Comparison of ENCODE assay signal across 20 cellular contexts in genomic region chr1:207841907-207842306, GRCh38.
DNase-seq lines count a peak whose midpoint lies in the region; ATAC-seq and TF ChIP-seq lines count a peak whose summit lies in the region.
"Had no signal": no experiment of that assay in that cellular context is flagged by ENCODE, and none has a peak within 500 bp of the region (broad histone marks: within the 10 kb centered on the region; RNA-seq: fewer than 3 reads in every experiment).

No MANE protein-coding gene starts in this region.

- TF ChIP-seq EP300 in suprapubic skin (IDR thresholded peaks at IDR 0.05) = no peak

- 44% methylated on average over 5 of the region's 5 CpGs for WGBS in suprapubic skin
- 74 to 81% methylated on average over 3 to 5 of the region's 5 CpGs for WGBS in body of pancreas, 2 donors

- H3K27me3 Mint-ChIP-seq in WTC11 (ENCODE audit: low read depth) = no peaks in the 10 kb centered on the region
- H3K27me3 Mint-ChIP-seq: activated T-cell treated with anti-CD3 and anti-CD28 coated beads, Interleukin-2, amount 50 U/mL, for 24 hours had no signal

- ATAC-seq in WTC11 (peak; percentile 38; the same call in 1 of the 2 replicates), GM21723 (IDR thresholded peaks at IDR 0.05; ENCODE audit: unreplicated experiment) (no peak), body of pancreas (no peak)
- ATAC-seq: activated CD8-positive, alpha-beta T cell treated with anti-CD3 and anti-CD28 coated beads, Interleukin-2, amount 10 ng/mL, durations not matched to agents 7 days and 5 days; HepG2; upper lobe of right lung had no signal

- H3K4me1 ChIP-seq in suprapubic skin (peaks cover 68% of the 10 kb centered on the region), body of pancreas (peaks cover 21% of the 10 kb centered on the region)
- H3K4me1 ChIP-seq: SJSA1 had no signal

- intact Hi-C loops in body of pancreas (cut with DNase I) = no loop called here

- no peaks in the 10 kb centered on the region for H3K36me3 Mint-ChIP-seq in WTC11

- H3K4me3 ChIP-seq in H7 (ENCODE audit: insufficient read depth, low read depth, low read length) = no peak overlapping the region
- H3K4me3 ChIP-seq in suprapubic skin = no peak overlapping the region
- H3K4me3 ChIP-seq in body of pancreas = no peak overlapping the region
- H3K4me3 ChIP-seq: SJSA1, upper lobe of right lung had no signal

- H3K36me3 ChIP-seq in H7 (replicated peaks; ENCODE audit: control insufficient read depth, insufficient read depth, low read length) = no peaks in the 10 kb centered on the region
- peaks cover 4% of the 10 kb centered on the region for H3K36me3 ChIP-seq in suprapubic skin
- H3K36me3 ChIP-seq in body of pancreas (replicated peaks in 1 of 2; ENCODE audit: insufficient read depth in 1 of 2, low read depth in 2 of 2) = no peaks in the 10 kb centered on the region
- H3K36me3 ChIP-seq: SJSA1 had no signal

- no peak for TF ChIP-seq CTCF in WTC11 (IDR thresholded peaks at IDR 0.05)
- TF ChIP-seq CTCF in suprapubic skin (IDR thresholded peaks at IDR 0.05) = no peak
- no peak for TF ChIP-seq CTCF in body of pancreas (IDR thresholded peaks at IDR 0.05)

- no peak for TF ChIP-seq POLR2A in suprapubic skin (IDR thresholded peaks at IDR 0.05)
- no peak for TF ChIP-seq POLR2A in body of pancreas (IDR thresholded peaks at IDR 0.05)

- DNase-seq in H7 (peak; percentile 58), WTC11 (ENCODE audit: low spot score) (no peak), left kidney (ENCODE audit: low read depth, low spot score) (peak; percentile 71), suprapubic skin (ENCODE audit: low spot score in 2 of 2) (no peak), body of pancreas (no peak), DMS79 treated with DMSO at 0.1 percent for 48 hours (lab: John Stamatoyannopoulos, UW) (no peak)
- DNase-seq: activated CD8-positive, alpha-beta T cell treated with anti-CD3 and anti-CD28 coated beads, Interleukin-2, amount 10 ng/mL, durations not matched to agents 7 days and 5 days; activated T-cell treated with anti-CD3 and anti-CD28 coated beads, Interleukin-2, amount 50 U/mL, for 24 hours; C1 segment of cervical spinal cord; Calu3; NCI-H1436 treated with DMSO at 0.1 percent for 48 hours; NCI-H446; NCI-H774; small intestine; stimulated activated CD4-positive, alpha-beta T cell treated with anti-CD3 and anti-CD28 coated beads, Interleukin-1b, Interleukin-23, amount 100 ng/mL, for 48 hours; T-helper 1 cell; upper lobe of right lung had no signal

- no peaks in the 10 kb centered on the region for H3K9me3 Mint-ChIP-seq in WTC11
- H3K9me3 Mint-ChIP-seq: activated T-cell treated with anti-CD3 and anti-CD28 coated beads, Interleukin-2, amount 50 U/mL, for 24 hours had no signal

- H3K27ac Mint-ChIP-seq in WTC11 = no peak overlapping the region
- H3K27ac Mint-ChIP-seq: activated CD8-positive, alpha-beta T cell treated with anti-CD3 and anti-CD28 coated beads, Interleukin-2, amount 10 ng/mL, durations not matched to agents 7 days and 5 days; activated T-cell treated with anti-CD3 and anti-CD28 coated beads, Interleukin-2, amount 50 U/mL, for 24 hours had no signal

- no peaks in the 10 kb centered on the region for H3K4me1 Mint-ChIP-seq in WTC11

- CTCF ChIA-PET in WTC11 (lab: Charles Lee) = interaction anchor here (1.0 to 2.9 kb wide), 8 partner anchors 18 to 156 kb away, joined by 3 to 12 read pairs (median 3); no protein-coding TSS in a partner anchor

- POLR2A ChIA-PET in WTC11 (lab: Charles Lee) = no interaction called here

- H3K4me3 Mint-ChIP-seq in WTC11 = no peak overlapping the region
- H3K4me3 Mint-ChIP-seq: activated CD8-positive, alpha-beta T cell treated with anti-CD3 and anti-CD28 coated beads, Interleukin-2, amount 10 ng/mL, durations not matched to agents 7 days and 5 days; activated T-cell treated with anti-CD3 and anti-CD28 coated beads, Interleukin-2, amount 50 U/mL, for 24 hours had no signal

- H3K27ac ChIP-seq in suprapubic skin = peak overlapping the region; percentile 35
- H3K27ac ChIP-seq in body of pancreas = no peak overlapping the region
- H3K27ac ChIP-seq: SJSA1, upper lobe of right lung had no signal

- H3K27me3 ChIP-seq in H7 (ENCODE audit: control insufficient read depth, insufficient read depth, low read length) (no peaks in the 10 kb centered on the region), suprapubic skin (no peaks in the 10 kb centered on the region), body of pancreas (no peaks in the 10 kb centered on the region)
- H3K27me3 ChIP-seq: SJSA1, upper lobe of right lung had no signal

- H3K9me3 ChIP-seq in suprapubic skin (no peaks in the 10 kb centered on the region), body of pancreas (no peaks in the 10 kb centered on the region)
- H3K9me3 ChIP-seq: SJSA1, upper lobe of right lung had no signal

TF ChIP-seq in WTC11, 78 proteins besides CTCF, POLR2A, EP300 and RAD21:
- no peak for TF ChIP-seq GTF2I (CRISPR knock-in tag; conservative IDR thresholded peaks at IDR 0.05)
- TF ChIP-seq, protein P1, sequence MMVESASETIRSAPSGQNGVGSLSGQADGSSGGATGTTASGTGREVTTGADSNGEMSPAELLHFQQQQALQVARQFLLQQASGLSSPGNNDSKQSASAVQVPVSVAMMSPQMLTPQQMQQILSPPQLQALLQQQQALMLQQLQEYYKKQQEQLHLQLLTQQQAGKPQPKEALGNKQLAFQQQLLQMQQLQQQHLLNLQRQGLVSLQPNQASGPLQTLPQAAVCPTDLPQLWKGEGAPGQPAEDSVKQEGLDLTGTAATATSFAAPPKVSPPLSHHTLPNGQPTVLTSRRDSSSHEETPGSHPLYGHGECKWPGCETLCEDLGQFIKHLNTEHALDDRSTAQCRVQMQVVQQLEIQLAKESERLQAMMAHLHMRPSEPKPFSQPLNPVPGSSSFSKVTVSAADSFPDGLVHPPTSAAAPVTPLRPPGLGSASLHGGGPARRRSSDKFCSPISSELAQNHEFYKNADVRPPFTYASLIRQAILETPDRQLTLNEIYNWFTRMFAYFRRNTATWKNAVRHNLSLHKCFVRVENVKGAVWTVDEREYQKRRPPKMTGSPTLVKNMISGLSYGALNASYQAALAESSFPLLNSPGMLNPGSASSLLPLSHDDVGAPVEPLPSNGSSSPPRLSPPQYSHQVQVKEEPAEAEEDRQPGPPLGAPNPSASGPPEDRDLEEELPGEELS (CRISPR knock-in tag; IDR thresholded peaks at IDR 0.05) = no peak

Comparison
In these comparisons a context has a peak if more than half of its experiments do, and no peak if none do; other contexts are left out.
1. DNase-seq: peak in H7 (single experiment) and left kidney (single experiment); none in WTC11 (single experiment), suprapubic skin (0 of 2), body of pancreas (0 of 4) and DMS79 treated with DMSO at 0.1 percent for 48 hours (single experiment).